8 cellular contexts compared by ENCODE assay signal in the genomic region with DNA sequence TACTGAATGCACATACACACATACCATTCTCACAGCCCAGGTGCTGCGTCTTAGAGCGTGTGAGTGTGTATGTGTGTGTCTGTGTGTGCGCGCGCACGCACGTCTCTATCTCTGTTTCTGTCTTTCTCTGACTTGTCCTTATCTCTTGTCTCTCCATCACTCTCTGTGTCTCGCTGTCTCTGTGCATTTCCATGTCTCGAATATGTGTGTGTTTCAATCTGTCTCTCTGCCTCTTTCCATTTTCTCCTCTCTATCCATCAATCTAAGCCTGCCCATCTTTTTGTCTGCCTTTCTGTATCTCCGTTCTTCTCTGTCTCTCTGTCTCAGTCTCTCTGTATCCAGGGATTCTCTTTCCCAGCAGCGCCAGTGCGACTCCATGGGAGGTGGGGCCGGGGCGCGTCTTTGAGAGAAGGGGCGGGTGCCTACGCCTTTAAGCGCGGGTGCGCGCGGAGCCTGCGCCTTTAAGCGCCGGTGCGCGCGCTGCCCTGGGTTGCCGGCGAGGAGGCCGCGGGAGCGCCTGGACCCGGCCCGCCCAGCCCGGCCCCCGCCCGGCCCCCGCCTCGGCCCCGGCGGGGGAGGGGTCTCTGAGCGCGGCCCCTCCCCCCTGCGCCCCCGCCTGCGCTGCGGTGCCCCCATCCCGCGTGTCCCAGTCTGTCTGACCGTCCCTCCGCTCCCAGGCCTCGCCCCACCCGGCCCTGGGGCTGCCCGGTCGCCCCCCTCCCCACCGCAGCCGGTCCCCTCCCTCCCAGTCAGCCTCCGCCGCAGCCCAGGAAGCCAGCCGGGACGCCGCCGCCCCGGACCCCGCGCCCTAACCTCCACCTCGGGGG. TPM values are rescaled to one million over a fixed set of nuclear protein-coding genes. Genes with fewer than 3 reads are reported as not detected.
DNase-seq lines count a peak whose midpoint lies in the region; ATAC-seq and TF ChIP-seq lines count a peak whose summit lies in the region.

A gene with protein sequence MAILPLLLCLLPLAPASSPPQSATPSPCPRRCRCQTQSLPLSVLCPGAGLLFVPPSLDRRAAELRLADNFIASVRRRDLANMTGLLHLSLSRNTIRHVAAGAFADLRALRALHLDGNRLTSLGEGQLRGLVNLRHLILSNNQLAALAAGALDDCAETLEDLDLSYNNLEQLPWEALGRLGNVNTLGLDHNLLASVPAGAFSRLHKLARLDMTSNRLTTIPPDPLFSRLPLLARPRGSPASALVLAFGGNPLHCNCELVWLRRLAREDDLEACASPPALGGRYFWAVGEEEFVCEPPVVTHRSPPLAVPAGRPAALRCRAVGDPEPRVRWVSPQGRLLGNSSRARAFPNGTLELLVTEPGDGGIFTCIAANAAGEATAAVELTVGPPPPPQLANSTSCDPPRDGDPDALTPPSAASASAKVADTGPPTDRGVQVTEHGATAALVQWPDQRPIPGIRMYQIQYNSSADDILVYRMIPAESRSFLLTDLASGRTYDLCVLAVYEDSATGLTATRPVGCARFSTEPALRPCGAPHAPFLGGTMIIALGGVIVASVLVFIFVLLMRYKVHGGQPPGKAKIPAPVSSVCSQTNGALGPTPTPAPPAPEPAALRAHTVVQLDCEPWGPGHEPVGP (plus strand): TSS at position 464 of the 827 bp plus-strand sequence. CDS start 3,052 bp downstream, outside the sequence.

- H3K23ac ChIP-seq in mesendoderm (ENCODE audit: low read length): no peak within 1 kb of the TSS

- H3K9me3 ChIP-seq in endocrine pancreas (ENCODE audit: control insufficient read depth, low read length): no peaks in the 10 kb centered on the region

- H3K27ac ChIP-seq in 22Rv1 (peak within 1 kb of the TSS; percentile 55), mesendoderm (ENCODE audit: low read depth, low read length) (no peak within 1 kb of the TSS)

- peak within 1 kb of the TSS; percentile 82 for H3K4ac ChIP-seq in mesendoderm (ENCODE audit: low read depth, low read length)

- H3K27ac Mint-ChIP-seq in activated CD8-positive, alpha-beta memory T cell treated with anti-CD3 and anti-CD28 coated beads, Interleukin-2, amount 10 ng/mL, durations not matched to agents 7 days and 5 days: peak within 1 kb of the TSS; percentile 73

- no peaks in the 10 kb centered on the region for H3K36me3 Mint-ChIP-seq in activated CD8-positive, alpha-beta memory T cell treated with anti-CD3 and anti-CD28 coated beads, Interleukin-2, amount 10 ng/mL, durations not matched to agents 7 days and 5 days

- no CpG with 5 or more reads among the region's 68 CpGs for WGBS in mesendoderm (ENCODE audit: extremely low coverage, insufficient coverage, low lambda C conversion rate)

- H3K27me3 Mint-ChIP-seq in activated CD8-positive, alpha-beta memory T cell treated with anti-CD3 and anti-CD28 coated beads, Interleukin-2, amount 10 ng/mL, durations not matched to agents 7 days and 5 days: no peaks in the 10 kb centered on the region

- H3K9ac ChIP-seq in endocrine pancreas (ENCODE audit: control insufficient read depth, insufficient read depth, low read length) (peak within 1 kb of the TSS; percentile 97), mesendoderm (ENCODE audit: low read length) (peak within 1 kb of the TSS; percentile 87)

- DNase-seq in H4 (ENCODE audit: low spot score): peak; percentile 80
- DNase-seq in NCI-H526 treated with DMSO at 0.1 percent for 48 hours (lab: John Stamatoyannopoulos, UW): peak; percentile 87
- DNase-seq in activated CD8-positive, alpha-beta memory T cell treated with anti-CD3 and anti-CD28 coated beads, Interleukin-2, amount 10 ng/mL, durations not matched to agents 7 days and 5 days: peak; percentile 69
- peak; percentile 83 for DNase-seq in mesendoderm
- DNase-seq in stimulated activated CD8-positive, alpha-beta memory T cell treated with anti-CD3 and anti-CD28 coated beads, Interleukin-12 subunit alpha, Interleukin-12 subunit beta, amount 100 ng/mL, for 1 hour (ENCODE audit: low read depth): peak; percentile 33

- H3K18ac ChIP-seq in mesendoderm (ENCODE audit: low read length): peak within 1 kb of the TSS; percentile 82

- peaks cover 3% of the 10 kb centered on the region for H3K79me1 ChIP-seq in mesendoderm (ENCODE audit: low read length)

- H3K4me2 ChIP-seq in mesendoderm (ENCODE audit: low read length): peak within 1 kb of the TSS; percentile 77

- H2AK5ac ChIP-seq in mesendoderm (ENCODE audit: low read length): no peak within 1 kb of the TSS

- H3K27me3 ChIP-seq in endocrine pancreas (ENCODE audit: control insufficient read depth, insufficient read depth, low read length) (no peaks in the 10 kb centered on the region), mesendoderm (ENCODE audit: insufficient read depth, low read length, poor library complexity) (no peaks in the 10 kb centered on the region)

- H3K4me3 Mint-ChIP-seq in activated CD8-positive, alpha-beta memory T cell treated with anti-CD3 and anti-CD28 coated beads, Interleukin-2, amount 10 ng/mL, durations not matched to agents 7 days and 5 days: peak within 1 kb of the TSS; percentile 80

- ATAC-seq in activated CD8-positive, alpha-beta memory T cell treated with anti-CD3 and anti-CD28 coated beads, Interleukin-2, amount 10 ng/mL, durations not matched to agents 7 days and 5 days: peak; percentile 13
- no peak for ATAC-seq in GM21786 (IDR thresholded peaks at IDR 0.05; ENCODE audit: unreplicated experiment)

- H3K36me3 ChIP-seq in endocrine pancreas (ENCODE audit: control insufficient read depth, insufficient read depth, low read length) (no peaks in the 10 kb centered on the region), mesendoderm (ENCODE audit: control insufficient read depth, insufficient read depth, low read length) (no peaks in the 10 kb centered on the region)

- CTCF ChIA-PET in activated CD8-positive, alpha-beta memory T cell treated with anti-CD3 and anti-CD28 coated beads, Interleukin-2, amount 10 ng/mL, durations not matched to agents 7 days and 5 days (lab: Charles Lee): no interaction called here

- no peak within 1 kb of the TSS for H2BK15ac ChIP-seq in mesendoderm (replicated peaks; ENCODE audit: low read depth)

- peak within 1 kb of the TSS; percentile 87 for H3K56ac ChIP-seq in mesendoderm (ENCODE audit: low read length)

- H2BK120ac ChIP-seq in mesendoderm (ENCODE audit: low read depth, low read length): no peak within 1 kb of the TSS

- H3K4me3 ChIP-seq in endocrine pancreas (ENCODE audit: control insufficient read depth, insufficient read depth, low read length): peak within 1 kb of the TSS; percentile 84
- H3K4me3 ChIP-seq in mesendoderm (ENCODE audit: low read length): peak within 1 kb of the TSS; percentile 66

- H3K79me2 ChIP-seq in mesendoderm (ENCODE audit: control insufficient read depth, insufficient read depth, low read length): no peaks in the 10 kb centered on the region

- no peak within 1 kb of the TSS for H4K8ac ChIP-seq in mesendoderm (ENCODE audit: low read depth, low read length)

- no peaks in the 10 kb centered on the region for H3K9me3 Mint-ChIP-seq in activated CD8-positive, alpha-beta memory T cell treated with anti-CD3 and anti-CD28 coated beads, Interleukin-2, amount 10 ng/mL, durations not matched to agents 7 days and 5 days (ENCODE audit: low read depth)

- no peaks in the 10 kb centered on the region for H3K4me1 ChIP-seq in endocrine pancreas (ENCODE audit: control insufficient read depth, insufficient read depth, low read length)
- H3K4me1 ChIP-seq in mesendoderm (ENCODE audit: control insufficient read depth, low read depth, low read length): peaks cover 10% of the 10 kb centered on the region

- peaks cover 33% of the 10 kb centered on the region for H3K4me1 Mint-ChIP-seq in activated CD8-positive, alpha-beta memory T cell treated with anti-CD3 and anti-CD28 coated beads, Interleukin-2, amount 10 ng/mL, durations not matched to agents 7 days and 5 days

- no peak within 1 kb of the TSS for H4K5ac ChIP-seq in mesendoderm (ENCODE audit: low read length)

- no peak for TF ChIP-seq CTCF in 22Rv1 (IDR thresholded peaks at IDR 0.05)

- H2BK5ac ChIP-seq in mesendoderm (ENCODE audit: low read length): no peak within 1 kb of the TSS

RNA-seq across cellular contexts. Expression of the gene that starts here (rescaled TPM):
- total RNA-seq in H4 (2014; rRNA removed; shearing (Covaris generic)): 4.6 and 5.6 TPM in 2 replicates
- total RNA-seq in activated CD8-positive, alpha-beta memory T cell treated with anti-CD3 and anti-CD28 coated beads, Interleukin-2, amount 10 ng/mL, durations not matched to agents 7 days and 5 days: 10 to 100 TPM; 11.9 TPM
- polyA plus RNA-seq in mesendoderm (2013, experiment 1 of 2): 7.6 TPM
- 8.2 TPM for polyA plus RNA-seq in mesendoderm (2013, experiment 2 of 2)

Comparison
In these comparisons a context has a peak if more than half of its experiments do, and no peak if none do; other contexts are left out.
1. DNase-seq: peak in every context shown above with its lines; median percentile 87 in NCI-H526 treated with DMSO at 0.1 percent for 48 hours; 83 in mesendoderm; 80 in H4; 69 in activated CD8-positive, alpha-beta memory T cell treated with anti-CD3 and anti-CD28 coated beads, Interleukin-2, amount 10 ng/mL, durations not matched to agents 7 days and 5 days; 33 in stimulated activated CD8-positive, alpha-beta memory T cell treated with anti-CD3 and anti-CD28 coated beads, Interleukin-12 subunit alpha, Interleukin-12 subunit beta, amount 100 ng/mL, for 1 hour.